ENCODE assay signal across 8 cellular contexts in genomic region chr5:115815006-115815692, GRCh38. TPM values are rescaled to one million over a fixed set of nuclear protein-coding genes. Genes with fewer than 3 reads are reported as not detected.
A peak's percentile ranks its signal among the peaks of the same experiment; 100 is the strongest.
DNase-seq lines count a peak whose midpoint lies in the region; ATAC-seq and TF ChIP-seq lines count a peak whose summit lies in the region.

No MANE protein-coding gene starts in this region.

- H3K9me3 Mint-ChIP-seq in effector memory CD8-positive, alpha-beta T cell: no peaks in the 10 kb centered on the region
- no peaks in the 10 kb centered on the region for H3K9me3 Mint-ChIP-seq in nephron progenitor cell

- H3K4me3 Mint-ChIP-seq in effector memory CD8-positive, alpha-beta T cell: peak overlapping the region; percentile 56 to 63
- peak overlapping the region; percentile 96 for H3K4me3 Mint-ChIP-seq in nephron progenitor cell

- peaks cover 4% of the 10 kb centered on the region for H3K36me3 Mint-ChIP-seq in effector memory CD8-positive, alpha-beta T cell (ENCODE audit: insufficient read depth)
- H3K36me3 Mint-ChIP-seq in nephron progenitor cell (ENCODE audit: low read depth): peaks cover 37% of the 10 kb centered on the region

- H3K4me1 Mint-ChIP-seq in effector memory CD8-positive, alpha-beta T cell (ENCODE audit: low read depth in 2 of 2): peaks cover 6 to 16% of the 10 kb centered on the region in 2 donors
- H3K4me1 Mint-ChIP-seq in nephron progenitor cell: peaks cover 32% of the 10 kb centered on the region

- TF ChIP-seq CTCF in nephron progenitor cell (IDR thresholded peaks at IDR 0.05): no peak

- peak; percentile 14 for ATAC-seq in HG02678 (IDR thresholded peaks at IDR 0.05; ENCODE audit: unreplicated experiment)
- ATAC-seq in effector memory CD8-positive, alpha-beta T cell (replicated peaks): no peak

- H3K27ac ChIP-seq in ACC112 (ENCODE audit: low read depth, low read length): no peak overlapping the region

- H3K36me3 ChIP-seq in ACC112 (ENCODE audit: insufficient read depth, low read length): no peaks in the 10 kb centered on the region

- peak overlapping the region; percentile 97 for H2AFZ ChIP-seq in ACC112 (ENCODE audit: low read length, unreplicated experiment)

- H3K4me1 ChIP-seq in ACC112 (ENCODE audit: control insufficient read depth, insufficient read depth, low read length, unreplicated experiment): peaks cover 16% of the 10 kb centered on the region

- H3K79me2 ChIP-seq in ACC112 (ENCODE audit: control insufficient read depth, insufficient read depth, low read length, unreplicated experiment): no peaks in the 10 kb centered on the region

- no peak overlapping the region for H3K27ac Mint-ChIP-seq in effector memory CD8-positive, alpha-beta T cell
- no peak overlapping the region for H3K27ac Mint-ChIP-seq in nephron progenitor cell

- peak overlapping the region; percentile 85 for H3K4me3 ChIP-seq in ACC112 (ENCODE audit: low read depth, low read length)

- H3K27me3 ChIP-seq in ACC112 (ENCODE audit: insufficient read depth, low read length): peaks cover 50% of the 10 kb centered on the region

- DNase-seq in effector memory CD8-positive, alpha-beta T cell: no peak
- DNase-seq in nephron progenitor cell (no peak), NCI-H510A (lab: John Stamatoyannopoulos, UW) (no peak), A172 (ENCODE audit: low spot score) (no peak), AG08396 (ENCODE audit: low spot score) (no peak)
- no peak for DNase-seq in activated effector memory CD4-positive, alpha-beta T cell treated with anti-CD3 and anti-CD28 coated beads, Interleukin-2, amount 50 U/mL, for 16 hours

- peaks cover 83 to 90% of the 10 kb centered on the region in 2 donors for H3K27me3 Mint-ChIP-seq in effector memory CD8-positive, alpha-beta T cell
- H3K27me3 Mint-ChIP-seq in nephron progenitor cell (ENCODE audit: low read depth, poor library complexity): peaks cover 35% of the 10 kb centered on the region

RNA-seq across cellular contexts. Expression of gene CDO1, which starts 1.3 kb away (rescaled TPM):
- not detected in 2 replicates for total RNA-seq in A172 (2014; rRNA removed; shearing (Covaris generic))

RNA-seq across cellular contexts. Expression of gene ATG12, which starts 26.2 kb away (rescaled TPM):
- 134 and 164 TPM in 2 replicates for total RNA-seq in A172 (2014; rRNA removed; shearing (Covaris generic))

RNA-seq across cellular contexts. Expression of gene AP3S1, which starts 26.6 kb away (rescaled TPM):
- 514 and 552 TPM in 2 replicates for total RNA-seq in A172 (2014; rRNA removed; shearing (Covaris generic))
